In genomic region chr7:54773472-54774399, GRCh38 we compare ENCODE assay signal across 8 cellular contexts. TPM values are rescaled to one million over a fixed set of nuclear protein-coding genes. Genes with fewer than 3 reads are reported as not detected.
DNase-seq lines count a peak whose midpoint lies in the region; ATAC-seq and TF ChIP-seq lines count a peak whose summit lies in the region.

No MANE protein-coding gene starts in this region.

- H3K36me3 ChIP-seq in Panc1 (ENCODE audit: control insufficient read depth, insufficient read depth, low read length) (no peaks in the 10 kb centered on the region), neuron (ENCODE audit: insufficient read depth, low read length) (no peaks in the 10 kb centered on the region)

- H3K4me3 Mint-ChIP-seq in activated T-helper 17 cell treated with anti-CD3 and anti-CD28 coated beads, Interleukin-2, amount 50 U/mL, for 72 hours, result peak overlapping the region; percentile 70

- H3K36me3 Mint-ChIP-seq in activated T-helper 17 cell treated with anti-CD3 and anti-CD28 coated beads, Interleukin-2, amount 50 U/mL, for 72 hours (ENCODE audit: low read depth), result no peaks in the 10 kb centered on the region

- no TSS peak for BruUV-seq in Panc1 (replicated peaks; lab: Mats Ljungman, UMichigan)

- no peaks in the 10 kb centered on the region for H3K4me1 ChIP-seq in Panc1 (ENCODE audit: control insufficient read depth, insufficient read depth, low read length)
- no peaks in the 10 kb centered on the region for H3K4me1 ChIP-seq in neuron (ENCODE audit: insufficient read depth, low read length)

- DNase-seq in DMS 273 (lab: John Stamatoyannopoulos, UW; ENCODE audit: unreplicated experiment) (peak; percentile 95), KG1 (lab: John Stamatoyannopoulos, UW) (peak; percentile 48), Panc1 (ENCODE audit: low read depth, low spot score) (peak; percentile 91), fibroblast of the aortic adventitia (ENCODE audit: low read depth) (peak; percentile 86), substantia nigra (lab: John Stamatoyannopoulos, UW) (peak in 47 of 49 donors; percentile 5 to 82 (median 57))

- H3K27me3 ChIP-seq in Panc1 (ENCODE audit: control insufficient read depth, insufficient read depth, low read length) (peaks cover 5% of the 10 kb centered on the region; the same call in 1 of the 2 replicates), neuron (ENCODE audit: insufficient read depth, low read length) (peaks cover 2% of the 10 kb centered on the region)

- H2AFZ ChIP-seq in neuron (ENCODE audit: low read depth, low read length), result peak overlapping the region; percentile 76

- H3K4me1 Mint-ChIP-seq in activated T-helper 17 cell treated with anti-CD3 and anti-CD28 coated beads, Interleukin-2, amount 50 U/mL, for 72 hours, result no peaks in the 10 kb centered on the region

- TF ChIP-seq CTCF in Panc1 (IDR thresholded peaks at IDR 0.05) (peak; percentile 96), fibroblast of the aortic adventitia (IDR thresholded peaks at IDR 0.05; ENCODE audit: insufficient read depth, low read length) (peak; percentile 89)

- POLR2A ChIA-PET in Panc1 (lab: Charles Lee), result no interaction called here

- peaks cover 14% of the 10 kb centered on the region for H3K27me3 Mint-ChIP-seq in activated T-helper 17 cell treated with anti-CD3 and anti-CD28 coated beads, Interleukin-2, amount 50 U/mL, for 72 hours

- in situ Hi-C loops in Panc1 (cut with HindIII; ENCODE audit: low pct_unique_long_range_greater_than_20kb, low sequenced_read_pairs), result no loop called here

- H3K4me3 ChIP-seq in Panc1 (ENCODE audit: low read depth in 2 of 2, low read length in 2 of 2) (peak overlapping the region; percentile 46 to 59), fibroblast of the aortic adventitia (ENCODE audit: low read depth, low read length) (peak overlapping the region; percentile 53), neuron (ENCODE audit: low read length) (peak overlapping the region; percentile 13)

- no peaks in the 10 kb centered on the region; the same call in 1 of the 2 replicates for H3K9me3 ChIP-seq in Panc1 (ENCODE audit: control insufficient read depth, insufficient read depth, low read depth, low read length)
- peaks cover 3% of the 10 kb centered on the region for H3K9me3 ChIP-seq in neuron (ENCODE audit: low read length)

- CTCF ChIA-PET in Panc1 (lab: Charles Lee), result interaction anchor here (0.6 to 2.6 kb wide), 5 partner anchors 64 to 966 kb away, joined by 3 to 23 read pairs (median 3); no protein-coding TSS in a partner anchor

- intact Hi-C loops in Panc1 (cut with micrococcal nuclease; ENCODE audit: unreplicated experiment), result loop anchor here (1.0 to 10.0 kb wide), 3 partner anchors 64 to 482 kb away; no protein-coding TSS in a partner anchor

- peaks cover 10% of the 10 kb centered on the region for H3K9me3 Mint-ChIP-seq in activated T-helper 17 cell treated with anti-CD3 and anti-CD28 coated beads, Interleukin-2, amount 50 U/mL, for 72 hours

- H3K27ac Mint-ChIP-seq in activated T-helper 17 cell treated with anti-CD3 and anti-CD28 coated beads, Interleukin-2, amount 50 U/mL, for 72 hours, result peak overlapping the region; percentile 58

- H3K27ac ChIP-seq in Panc1 (ENCODE audit: low read length), result peak overlapping the region; percentile 66
- no peak overlapping the region for H3K27ac ChIP-seq in substantia nigra (ENCODE audit: low read depth, low read length, poor library complexity, severe bottlenecking)

- ATAC-seq in GM21529 (IDR thresholded peaks at IDR 0.05; ENCODE audit: unreplicated experiment), result peak; percentile 87
- peak; percentile 99 for ATAC-seq in Panc1
- ATAC-seq in activated T-helper 17 cell treated with anti-CD3 and anti-CD28 coated beads, Interleukin-2, amount 50 U/mL, for 72 hours (replicated peaks), result peak; percentile 88

RNA-seq across cellular contexts. Expression of gene SEC61G, which starts 14.7 kb away (rescaled TPM):
- total RNA-seq in Panc1 (2021; ENCODE audit: unreplicated experiment) (197 TPM), fibroblast of the aortic adventitia (ENCODE audit: low replicate concordance) (190 and 764 TPM in 2 replicates)
- polyA plus RNA-seq in Panc1 (2012; ENCODE audit: insufficient read length), result 325 TPM
- 100 to 1,000 TPM; 165 to 192 TPM for total RNA-seq in activated T-helper 17 cell treated with anti-CD3 and anti-CD28 coated beads, Interleukin-2, amount 50 U/mL, for 72 hours
